10 cellular contexts compared by ENCODE assay signal in the genomic region with DNA sequence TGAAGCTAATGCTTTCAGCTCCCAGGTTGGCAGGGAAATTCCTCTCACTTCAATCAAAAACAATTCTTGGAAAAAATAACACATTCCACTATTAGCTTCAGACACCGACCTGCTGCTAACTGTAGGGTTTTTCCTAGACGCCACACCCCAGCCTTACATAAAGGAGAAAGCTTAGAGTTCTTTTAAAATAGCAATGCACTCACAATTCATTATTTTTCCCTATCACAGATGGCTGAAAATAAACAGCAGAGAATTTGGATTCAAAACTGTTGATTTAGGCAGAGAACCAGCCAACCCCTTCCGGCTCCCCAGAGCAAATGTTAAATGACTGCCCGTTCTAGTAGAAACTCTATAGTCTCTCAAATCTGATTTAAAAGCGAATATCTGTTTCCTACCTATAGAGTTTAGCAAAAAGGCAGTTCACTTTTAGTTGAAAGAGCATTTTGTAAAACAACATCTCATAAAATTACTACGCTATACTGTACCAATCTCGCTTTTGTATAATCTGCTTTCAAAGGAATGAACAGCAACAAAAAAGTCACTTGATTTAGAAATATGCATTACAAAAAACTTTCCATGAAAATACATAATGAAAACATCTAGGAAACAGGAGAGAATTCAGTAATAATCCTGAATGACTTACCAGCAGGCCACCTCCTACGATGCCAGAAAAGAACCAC. TPM values are rescaled to one million over a fixed set of nuclear protein-coding genes. Genes with fewer than 3 reads are reported as not detected.
DNase-seq lines count a peak whose midpoint lies in the region; ATAC-seq and TF ChIP-seq lines count a peak whose summit lies in the region.
"Had no signal": no experiment of that assay in that cellular context is flagged by ENCODE, and none has a peak within 500 bp of the region (broad histone marks: within the 10 kb centered on the region; RNA-seq: fewer than 3 reads in every experiment).

No MANE protein-coding gene starts in this region.

- H3K27ac ChIP-seq in rectal smooth muscle tissue (ENCODE audit: low read depth, low read length) (no peak overlapping the region), A673 (ENCODE audit: low read depth, low read length, poor library complexity, severe bottlenecking) (no peak overlapping the region)

- H3K4me1 ChIP-seq in rectal smooth muscle tissue (ENCODE audit: control insufficient read depth, insufficient read depth, low read length) (no peaks in the 10 kb centered on the region), A673 (ENCODE audit: insufficient read depth, low read length, poor library complexity, severe bottlenecking) (no peaks in the 10 kb centered on the region)

- H3K27me3 ChIP-seq in rectal smooth muscle tissue (ENCODE audit: control insufficient read depth, insufficient read depth, low read length), result no peaks in the 10 kb centered on the region
- H3K27me3 ChIP-seq in A673 (replicated peaks; ENCODE audit: insufficient read depth, low read depth, low read length, poor library complexity), result no peaks in the 10 kb centered on the region

- intact Hi-C loops in Right ventricle myocardium superior (cut with DNase I), result no loop called here
- intact Hi-C loops in head of caudate nucleus (cut with DNase I), result no loop called here
- intact Hi-C loops in A673 (cut with micrococcal nuclease; ENCODE audit: unreplicated experiment), result no loop called here

- DNase-seq in EH (ENCODE audit: low read depth), result peak; percentile 60
- no peak for DNase-seq in Right ventricle myocardium superior
- DNase-seq in head of caudate nucleus, result no peak
- no peak for DNase-seq in A673 (ENCODE audit: low spot score)
- no peak for DNase-seq in stimulated activated CD4-positive, alpha-beta T cell treated with anti-CD3 and anti-CD28 coated beads, Interleukin-1b, Interleukin-23, amount 100 ng/mL, for 48 hours
- DNase-seq in stimulated activated naive B cell treated with anti-CD40 and anti-IgM and Interleukin-4, amounts not matched to agents 10 μg/mL and 1 μg/mL and 100 μg/mL, for 72 hours, result no peak
- DNase-seq: activated naive CD4-positive, alpha-beta T cell treated with anti-CD3 and anti-CD28 coated beads for 36 hours; stimulated activated naive CD8-positive, alpha-beta T cell treated with anti-CD3 and anti-CD28 coated beads, Interleukin-15, Interleukin-2, amounts not matched to agents 100 U/mL and 50 U/mL, for 24 hours had no signal

- no peaks in the 10 kb centered on the region for H3K36me3 Mint-ChIP-seq in stimulated activated naive B cell treated with anti-CD40 and anti-IgM and Interleukin-4, amounts not matched to agents 10 μg/mL and 1 μg/mL and 100 μg/mL, for 72 hours

- POLR2A ChIA-PET in A673 (lab: Charles Lee; ENCODE audit: low non-redundant PET), result no interaction called here

- peaks cover 0 to 11% of the 10 kb centered on the region in 2 donors for H3K4me1 Mint-ChIP-seq in stimulated activated naive B cell treated with anti-CD40 and anti-IgM and Interleukin-4, amounts not matched to agents 10 μg/mL and 1 μg/mL and 100 μg/mL, for 72 hours

- H3K36me3 ChIP-seq in rectal smooth muscle tissue (ENCODE audit: control insufficient read depth, insufficient read depth, low read length) (no peaks in the 10 kb centered on the region), A673 (ENCODE audit: insufficient read depth, low read length, poor library complexity, severe bottlenecking) (no peaks in the 10 kb centered on the region)

- H3K9me3 ChIP-seq in A673 (ENCODE audit: low read depth, low read length, poor library complexity, severe bottlenecking), result no peaks in the 10 kb centered on the region

- CTCF ChIA-PET in A673 (lab: Charles Lee), result no interaction called here

- ATAC-seq in Right ventricle myocardium superior (ENCODE audit: poor library complexity), result peak; percentile 69
- no peak for ATAC-seq in stimulated activated naive B cell treated with anti-CD40 and anti-IgM and Interleukin-4, amounts not matched to agents 10 μg/mL and 1 μg/mL and 100 μg/mL, for 72 hours (replicated peaks)
- ATAC-seq: stimulated activated naive CD8-positive, alpha-beta T cell treated with anti-CD3 and anti-CD28 coated beads, Interleukin-15, Interleukin-2, amounts not matched to agents 100 U/mL and 50 U/mL, for 24 hours had no signal

- H3K4me3 ChIP-seq in WI38 (ENCODE audit: low read depth, low read length) (peak overlapping the region; percentile 78), rectal smooth muscle tissue (ENCODE audit: low read length) (peak overlapping the region; percentile 12), A673 (ENCODE audit: low read depth, low read length, poor library complexity, severe bottlenecking) (no peak overlapping the region)

- peaks cover 10 to 30% of the 10 kb centered on the region in 2 donors for H3K27me3 Mint-ChIP-seq in stimulated activated naive B cell treated with anti-CD40 and anti-IgM and Interleukin-4, amounts not matched to agents 10 μg/mL and 1 μg/mL and 100 μg/mL, for 72 hours

- H3K9me3 Mint-ChIP-seq in stimulated activated naive B cell treated with anti-CD40 and anti-IgM and Interleukin-4, amounts not matched to agents 10 μg/mL and 1 μg/mL and 100 μg/mL, for 72 hours, result no peaks in the 10 kb centered on the region
- H3K9me3 Mint-ChIP-seq: activated naive CD4-positive, alpha-beta T cell treated with anti-CD3 and anti-CD28 coated beads for 36 hours had no signal

- TF ChIP-seq CTCF in WI38 (IDR thresholded peaks at IDR 0.05; ENCODE audit: low read depth, low read length), result no peak
- no peak for TF ChIP-seq CTCF in A673 (conservative IDR thresholded peaks at IDR 0.05; ENCODE audit: low read depth, low read length)

- BruUV-seq in A673 (replicated peaks; lab: Mats Ljungman, UMichigan), result no TSS peak

- H3K9ac ChIP-seq in rectal smooth muscle tissue (ENCODE audit: low read length), result no peak overlapping the region

- no peak overlapping the region for H3K27ac Mint-ChIP-seq in stimulated activated naive B cell treated with anti-CD40 and anti-IgM and Interleukin-4, amounts not matched to agents 10 μg/mL and 1 μg/mL and 100 μg/mL, for 72 hours
- H3K27ac Mint-ChIP-seq: activated naive CD4-positive, alpha-beta T cell treated with anti-CD3 and anti-CD28 coated beads for 36 hours had no signal

- no peak overlapping the region for H3K4me3 Mint-ChIP-seq in stimulated activated naive B cell treated with anti-CD40 and anti-IgM and Interleukin-4, amounts not matched to agents 10 μg/mL and 1 μg/mL and 100 μg/mL, for 72 hours
- H3K4me3 Mint-ChIP-seq: activated naive CD4-positive, alpha-beta T cell treated with anti-CD3 and anti-CD28 coated beads for 36 hours had no signal

RNA-seq across cellular contexts. Expression of a gene that starts 0.6 kb away (rescaled TPM):
- total RNA-seq in Right ventricle myocardium superior, result 110 TPM
- total RNA-seq in A673 (2021), result 0.28 TPM in 1 of 2 replicates, not detected in the other
- total RNA-seq: activated naive CD4-positive, alpha-beta T cell treated with anti-CD3 and anti-CD28 coated beads for 36 hours had no signal

RNA-seq across cellular contexts. Expression of a gene that starts 43.4 kb away (rescaled TPM):
- total RNA-seq in Right ventricle myocardium superior, result 13.2 TPM
- total RNA-seq in A673 (2021), result 0.37 and 1.5 TPM in 2 replicates
- total RNA-seq: activated naive CD4-positive, alpha-beta T cell treated with anti-CD3 and anti-CD28 coated beads for 36 hours had no signal

Comparison
In these comparisons a context has a peak if more than half of its experiments do, and no peak if none do; other contexts are left out.
1. RNA of a gene that starts 0.6 kb away (total RNA-seq): 110 TPM in Right ventricle myocardium superior (single experiment); 0.28 TPM in A673; every median in the first group is over 10 times any median in the second.